14 cellular contexts compared by ENCODE assay signal in genomic region chrX:152926923-152927322, GRCh38. TPM values are rescaled to one million over a fixed set of nuclear protein-coding genes. Genes with fewer than 3 reads are reported as not detected.
A peak's percentile ranks its signal among the peaks of the same experiment; 100 is the strongest.
DNase-seq lines count a peak whose midpoint lies in the region; ATAC-seq, FAIRE-seq and TF ChIP-seq lines count a peak whose summit lies in the region.
"Had no signal": no experiment of that assay in that cellular context is flagged by ENCODE, and none has a peak within 500 bp of the region (broad histone marks: within the 10 kb centered on the region; RNA-seq: fewer than 3 reads in every experiment).

No MANE protein-coding gene starts in this region.

- intact Hi-C loops in K562 (cut with micrococcal nuclease): no loop called here
- intact Hi-C loops in kidney (cut with DNase I): no loop called here

- BruUV-seq in K562 (replicated peaks; lab: Mats Ljungman, UMichigan): no TSS peak

- no peak; the same call in 1 of the 3 replicates for ATAC-seq in K562

- H3K9me2 ChIP-seq in hepatocyte (replicated peaks; ENCODE audit: insufficient read depth): no peaks in the 10 kb centered on the region

- H3K9me1 ChIP-seq in K562 (ENCODE audit: control insufficient read depth, insufficient read depth, low read length): no peaks in the 10 kb centered on the region

- DNase-seq in DMS53 (lab: John Stamatoyannopoulos, UW) (peak; percentile 10), DMS53 treated with DMSO at 0.1 percent for 48 hours (lab: John Stamatoyannopoulos, UW; ENCODE audit: unreplicated experiment) (no peak), K562 (ENCODE audit: extremely low read depth in 1 of 4, low spot score in 3 of 4) (no peak), kidney (peak; percentile 10), putamen (ENCODE audit: low spot score) (peak; percentile 66), HuH-7 (ENCODE audit: low spot score) (no peak), hepatocyte (ENCODE audit: low spot score) (no peak)
- DNase-seq in activated CD4-positive, alpha-beta T cell treated with anti-CD3 and anti-CD28 coated beads, Interleukin-2, amount 50 U/mL, for 1 hour: no peak
- DNase-seq: effector memory CD4-positive, alpha-beta T cell; NCI-H2081 treated with DMSO at 0.1 percent for 48 hours; tibial artery had no signal

- no peak overlapping the region for H2AFZ ChIP-seq in K562 (ENCODE audit: low read depth, low read length)
- H2AFZ ChIP-seq in hepatocyte: no peak overlapping the region

- no peak for TF ChIP-seq RAD21 in K562 (CRISPR knock-in tag; conservative IDR thresholded peaks at IDR 0.05 in 1 of 2, IDR thresholded peaks at IDR 0.05 in 1 of 2)

- H3K27me3 ChIP-seq in K562 (ENCODE audit: control insufficient read depth in 2 of 2, insufficient read depth in 2 of 2, low read length in 2 of 2): peaks cover 0 to 42% of the 10 kb centered on the region in 2 experiments; a peak in 3 of 5 replicates
- H3K27me3 ChIP-seq in hepatocyte: no peaks in the 10 kb centered on the region
- H3K27me3 ChIP-seq: tibial artery had no signal

- H3K36me3 ChIP-seq in K562 (ENCODE audit: control insufficient read depth, insufficient read depth, low read length): no peaks in the 10 kb centered on the region
- H3K36me3 ChIP-seq in kidney (ENCODE audit: control insufficient read depth in 1 of 2, insufficient read depth in 2 of 2, low read length in 2 of 2): no peaks in the 10 kb centered on the region
- no peaks in the 10 kb centered on the region for H3K36me3 ChIP-seq in hepatocyte (replicated peaks; ENCODE audit: insufficient read depth, low read depth)
- H3K36me3 ChIP-seq: tibial artery had no signal

- H3K9me3 ChIP-seq in K562 (replicated peaks; ENCODE audit: control insufficient read depth, insufficient read depth, low read depth, low read length): no peaks in the 10 kb centered on the region
- H3K9me3 ChIP-seq in kidney (ENCODE audit: control insufficient read depth in 1 of 2, low read length in 2 of 2): no peaks in the 10 kb centered on the region
- H3K9me3 ChIP-seq in hepatocyte (ENCODE audit: low read depth): no peaks in the 10 kb centered on the region
- H3K9me3 ChIP-seq: tibial artery had no signal

- WGBS in K562 (ENCODE audit: insufficient coverage, low coverage, missing lambda C conversion rate): 7% methylated on average over 11 of the region's 11 CpGs
- WGBS in hepatocyte (ENCODE audit: low lambda C conversion rate, missing lambda C conversion rate): 88% methylated on average over 11 of the region's 11 CpGs

- TF ChIP-seq POLR2A in K562 (conservative IDR thresholded peaks at IDR 0.05): no peak

- H3K4me3 ChIP-seq in K562: no peak overlapping the region
- no peak overlapping the region for H3K4me3 ChIP-seq in kidney (ENCODE audit: low read length in 2 of 2)
- H3K4me3 ChIP-seq in hepatocyte: no peak overlapping the region
- H3K4me3 ChIP-seq: skin epidermis, tibial artery had no signal

- H3K4me1 ChIP-seq in K562 (replicated peaks in 1 of 2; ENCODE audit: control insufficient read depth in 2 of 2, insufficient read depth in 2 of 2, low read length in 2 of 2) (no peaks in the 10 kb centered on the region; a peak in 3 of 5 replicates), kidney (ENCODE audit: control insufficient read depth in 1 of 2, insufficient read depth in 1 of 2, low read depth in 1 of 2, low read length in 2 of 2) (no peaks in the 10 kb centered on the region), hepatocyte (ENCODE audit: insufficient read depth) (no peaks in the 10 kb centered on the region)
- H3K4me1 ChIP-seq: tibial artery had no signal

- in situ Hi-C loops in K562 (cut with MboI): no loop called here

- no peak for FAIRE-seq in K562 (lab: Jason Lieb, UNC)
- no peak for FAIRE-seq in kidney (lab: Jason Lieb, UNC)
- FAIRE-seq: D721Med had no signal

- H4K20me1 ChIP-seq in K562 (replicated peaks; ENCODE audit: control insufficient read depth, insufficient read depth, low read length) (0 out of 2 replicates have a peak, but pooled peaks cover 3% of the 10 kb centered on the region), hepatocyte (ENCODE audit: insufficient read depth, poor library complexity, severe bottlenecking) (no peaks in the 10 kb centered on the region)

- H3K79me2 ChIP-seq in K562 (ENCODE audit: control insufficient read depth, insufficient read depth, low read length) (no peaks in the 10 kb centered on the region), hepatocyte (no peaks in the 10 kb centered on the region)

- H3K9ac ChIP-seq in K562 (ENCODE audit: insufficient read depth in 1 of 2, low read depth in 2 of 2, low read length in 2 of 2) (no peak overlapping the region), kidney (ENCODE audit: low read length in 2 of 2) (no peak overlapping the region)

- TF ChIP-seq EP300 in K562 (IDR thresholded peaks at IDR 0.05; ENCODE audit: low read length): no peak

- POLR2A ChIA-PET in K562 (lab: Yijun Ruan, JAX): no interaction called here

- H3K27ac ChIP-seq in K562 (ENCODE audit: extremely low read depth, low read depth, low read length) (no peak overlapping the region), kidney (ENCODE audit: low read depth in 2 of 2, low read length in 2 of 2) (no peak overlapping the region), hepatocyte (no peak overlapping the region)
- H3K27ac ChIP-seq: 22Rv1, skin epidermis, tibial artery had no signal

- CTCF ChIA-PET in K562 (lab: Yijun Ruan, JAX; ENCODE audit: low intra/inter-chr PET ratio): interaction anchor here (1.3 kb wide), 1 partner anchor 22 kb away, joined by 3 read pairs; no protein-coding TSS in a partner anchor

- TF ChIP-seq CTCF in K562 (IDR thresholded peaks at IDR 0.05 in 2 of 3, conservative IDR thresholded peaks at IDR 0.05 in 1 of 3; ENCODE audit: insufficient read depth in 2 of 3, low read depth in 1 of 3, low read length in 3 of 3) (no peak), kidney (IDR thresholded peaks at IDR 0.05; ENCODE audit: borderline replicate concordance, extremely low read depth, insufficient read depth) (no peak), hepatocyte (IDR thresholded peaks at IDR 0.05; ENCODE audit: poor library complexity) (no peak)

- H3K4me2 ChIP-seq in K562 (ENCODE audit: insufficient read depth, low read length) (no peak overlapping the region), hepatocyte (no peak overlapping the region)

TF ChIP-seq in K562, 482 proteins besides CTCF, POLR2A, EP300 and RAD21 (continues in another document):
- TF ChIP-seq CREB1 (IDR thresholded peaks at IDR 0.05): 0 out of 2 replicates have a peak, but pooled peaks have one; percentile 23
- no peak for TF ChIP-seq CREB1 (CRISPR knock-in tag; IDR thresholded peaks at IDR 0.05)
- peak; percentile 37; the same call in 1 of the 2 replicates for TF ChIP-seq ATF7 (IDR thresholded peaks at IDR 0.05)
- peak; percentile 39; the same call in 1 of the 2 replicates for TF ChIP-seq CREM (IDR thresholded peaks at IDR 0.05; ENCODE audit: low read depth)

RNA-seq across cellular contexts. Expression of gene ZNF185, which starts 29.1 kb away (rescaled TPM):
- 0.37 and 0.53 TPM in 2 replicates for total RNA-seq in K562 (2011; cell fraction: chromatin; rRNA removed; ENCODE audit: low replicate concordance)
- total RNA-seq in K562 (2011; cell fraction: nucleolus; rRNA removed): 0.26 and 0.33 TPM in 2 replicates
- 0.44 and 0.46 TPM in 2 replicates for total RNA-seq in K562 (2011; cell fraction: nucleoplasm; rRNA removed)
- 0.18 and 0.24 TPM in 2 replicates for total RNA-seq in K562 (2014; rRNA removed)
- 0.22 and 0.26 TPM in 2 replicates for total RNA-seq in K562 (2014; rRNA removed; fragmentation: Illumina TruSeq; extraction: Trizol)
- total RNA-seq in K562 (2015; rRNA removed; fragmentation: Illumina TruSeq; extraction: Trizol): 0.19 and 0.22 TPM in 2 replicates
- total RNA-seq in K562 (2021): 0.24 and 0.40 TPM in 2 replicates
- polyA plus RNA-seq in K562 (2011; rRNA removed): 0.95 and 1.1 TPM in 2 replicates
- 0.67 and 0.74 TPM in 2 replicates for polyA plus RNA-seq in K562 (2011; cell fraction: cytosol; rRNA removed)
- 0.76 and 0.95 TPM in 2 replicates for polyA plus RNA-seq in K562 (2011; cell fraction: nucleus; rRNA removed)
- polyA plus RNA-seq in K562 (2012): 0.28 and 0.29 TPM in 2 replicates
- 0.57 and 0.64 TPM in 2 replicates for polyA plus RNA-seq in K562 (2014; fragmentation: Illumina TruSeq; extraction: Trizol)
- under 1 TPM; 0.08 to 0.18 TPM for polyA plus RNA-seq in K562 (2014; fragmentation: Nextera tagmentation; extraction: Ambion mirVana)
- polyA plus RNA-seq in K562 (2014; rRNA removed): 0.35 and 0.38 TPM in 2 replicates
- polyA minus RNA-seq in K562 (2011; rRNA and poly(A)+ RNA removed): 0.35 and 0.66 TPM in 2 replicates
- polyA minus RNA-seq in K562 (2011; cell fraction: cytosol; rRNA and poly(A)+ RNA removed): 0.29 TPM in 1 of 2 replicates, not detected in the other
- polyA minus RNA-seq in K562 (2011; cell fraction: nucleus; rRNA and poly(A)+ RNA removed): 0.13 and 0.22 TPM in 2 replicates
- 24.3 TPM for total RNA-seq in kidney
- polyA plus RNA-seq in kidney (ENCODE audit: insufficient read depth, low read depth, low replicate concordance): 12.0 TPM
- total RNA-seq in hepatocyte: 10.6 and 10.8 TPM in 2 replicates
- polyA plus RNA-seq in hepatocyte: 18.1 and 18.3 TPM in 2 replicates

Comparison
In these comparisons a context has a peak if more than half of its experiments do, and no peak if none do; other contexts are left out.
1. DNase-seq: peak in DMS53 (single experiment), kidney (single experiment) and putamen (single experiment); none in DMS53 treated with DMSO at 0.1 percent for 48 hours (single experiment), K562 (0 of 4), HuH-7 (single experiment), hepatocyte (single experiment) and activated CD4-positive, alpha-beta T cell treated with anti-CD3 and anti-CD28 coated beads, Interleukin-2, amount 50 U/mL, for 1 hour (single experiment).